In the genomic region with DNA sequence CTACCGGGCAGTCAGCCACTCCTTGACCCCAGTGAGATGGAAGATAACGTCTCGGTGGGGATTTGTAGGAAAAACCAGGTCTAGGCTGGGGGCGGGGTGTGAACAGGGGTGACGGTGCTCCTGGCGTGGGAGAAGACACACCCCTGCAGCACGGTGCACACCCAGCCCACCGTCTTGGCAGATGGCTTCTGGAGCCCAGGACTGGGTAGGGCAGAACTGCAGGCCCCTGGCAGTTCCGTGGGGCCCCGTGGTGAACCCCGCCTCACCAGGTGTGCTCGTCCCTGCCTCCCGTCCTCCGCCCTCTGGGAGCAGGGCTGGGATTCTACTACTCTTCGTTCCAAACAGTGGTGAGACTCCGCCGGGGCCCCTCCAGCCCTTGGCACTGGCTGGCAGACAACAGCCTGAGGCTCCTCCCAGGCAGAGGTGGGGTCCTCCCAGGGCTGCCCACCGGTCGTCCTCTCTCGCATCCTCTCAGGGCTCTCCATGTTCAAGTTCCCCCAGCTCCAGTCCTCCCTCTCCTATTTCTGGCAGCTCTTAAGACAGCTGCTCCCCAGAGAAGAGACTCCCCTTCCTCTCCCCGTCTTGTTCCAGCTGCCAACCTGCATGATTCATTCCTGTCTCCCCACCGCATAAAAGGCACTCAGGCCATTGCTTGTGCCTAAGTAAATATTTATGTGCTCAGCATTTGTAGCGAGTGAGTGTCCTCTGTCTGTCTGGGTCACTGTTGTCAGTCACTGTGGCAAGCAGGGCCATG, we compare ENCODE assay signal across 9 cellular contexts.
A peak's percentile ranks its signal among the peaks of the same experiment; 100 is the strongest.
DNase-seq lines count a peak whose midpoint lies in the region; ATAC-seq and TF ChIP-seq lines count a peak whose summit lies in the region.
"Had no signal": no experiment of that assay in that cellular context is flagged by ENCODE, and none has a peak within 500 bp of the region (broad histone marks: within the 10 kb centered on the region; RNA-seq: fewer than 3 reads in every experiment).

No MANE protein-coding gene starts in this region.

- H3K4me1 Mint-ChIP-seq in activated CD4-positive, alpha-beta T cell treated with anti-CD3 and anti-CD28 coated beads for 36 hours, result no peaks in the 10 kb centered on the region

- no peak overlapping the region for H3K27ac Mint-ChIP-seq in activated CD4-positive, alpha-beta T cell treated with anti-CD3 and anti-CD28 coated beads for 36 hours

- POLR2A ChIA-PET in activated CD4-positive, alpha-beta T cell treated with anti-CD3 and anti-CD28 coated beads for 36 hours (lab: Charles Lee), result no interaction called here

- H3K27me3 Mint-ChIP-seq in activated CD4-positive, alpha-beta T cell treated with anti-CD3 and anti-CD28 coated beads for 36 hours, result peaks cover 17% of the 10 kb centered on the region

- DNase-seq in DMS 273 treated with DMSO at 0.1 percent for 48 hours (lab: John Stamatoyannopoulos, UW) (peak; percentile 34), NCI-H1105 treated with DMSO at 0.1 percent for 48 hours (lab: John Stamatoyannopoulos, UW) (peak; percentile 59), astrocyte of the spinal cord (ENCODE audit: low read depth, low spot score) (peak; percentile 91), mesenteric fat pad (ENCODE audit: low spot score) (peak; percentile 82), hippocampal formation (lab: John Stamatoyannopoulos, UW) (no peak)
- no peak for DNase-seq in activated CD4-positive, alpha-beta T cell treated with anti-CD3 and anti-CD28 coated beads for 36 hours
- DNase-seq: foreskin melanocyte had no signal

- no peak for ATAC-seq in HG02970 (IDR thresholded peaks at IDR 0.05; ENCODE audit: low FRiP score, unreplicated experiment)
- no peak for ATAC-seq in activated CD4-positive, alpha-beta T cell treated with anti-CD3 and anti-CD28 coated beads for 36 hours
- no peak for ATAC-seq in GM21447 (IDR thresholded peaks at IDR 0.05; ENCODE audit: unreplicated experiment)

- peaks cover 5% of the 10 kb centered on the region for H3K9me3 Mint-ChIP-seq in activated CD4-positive, alpha-beta T cell treated with anti-CD3 and anti-CD28 coated beads for 36 hours (ENCODE audit: low read depth)

- CTCF ChIA-PET in activated CD4-positive, alpha-beta T cell treated with anti-CD3 and anti-CD28 coated beads for 36 hours (lab: Charles Lee), result interaction anchor here (1.3 kb wide), 1 partner anchor 401 kb away, joined by 3 read pairs; no protein-coding TSS in a partner anchor

- H3K4me3 ChIP-seq in astrocyte of the spinal cord (ENCODE audit: low read depth, low read length), result peak overlapping the region; percentile 4

- no peak for TF ChIP-seq CTCF in astrocyte of the spinal cord (IDR thresholded peaks at IDR 0.05; ENCODE audit: low read depth, low read length)

- intact Hi-C loops in activated CD4-positive, alpha-beta T cell treated with anti-CD3 and anti-CD28 coated beads for 36 hours (cut with DNase I, micrococcal nuclease), result no loop called here

- no peak overlapping the region for H3K4me3 Mint-ChIP-seq in activated CD4-positive, alpha-beta T cell treated with anti-CD3 and anti-CD28 coated beads for 36 hours

- in situ Hi-C loops in astrocyte of the spinal cord (cut with HindIII; ENCODE audit: low sequenced_read_pairs), result no loop called here

- H3K36me3 Mint-ChIP-seq in activated CD4-positive, alpha-beta T cell treated with anti-CD3 and anti-CD28 coated beads for 36 hours (ENCODE audit: low read depth), result no peaks in the 10 kb centered on the region

Comparison
In these comparisons a context has a peak if more than half of its experiments do, and no peak if none do; other contexts are left out.
1. DNase-seq: peak in DMS 273 treated with DMSO at 0.1 percent for 48 hours (single experiment), NCI-H1105 treated with DMSO at 0.1 percent for 48 hours (single experiment), astrocyte of the spinal cord (single experiment) and mesenteric fat pad (single experiment); none in hippocampal formation (0 of 2) and activated CD4-positive, alpha-beta T cell treated with anti-CD3 and anti-CD28 coated beads for 36 hours (single experiment).